In genomic region chr12:89384050-89384749, GRCh38 we compare ENCODE assay signal across 8 cellular contexts. TPM values are rescaled to one million over a fixed set of nuclear protein-coding genes. Genes with fewer than 3 reads are reported as not detected.
DNase-seq lines count a peak whose midpoint lies in the region; ATAC-seq and TF ChIP-seq lines count a peak whose summit lies in the region.

No MANE protein-coding gene starts in this region.

- H3K4me1 Mint-ChIP-seq in natural killer cell = peaks cover 5 to 6% of the 10 kb centered on the region in 2 donors

- H3K36me3 Mint-ChIP-seq in natural killer cell = no peaks in the 10 kb centered on the region

- no peaks in the 10 kb centered on the region for H3K36me3 ChIP-seq in GM23248 (ENCODE audit: low read depth)
- H3K36me3 ChIP-seq in SK-N-MC (ENCODE audit: insufficient read depth, low read length) = no peaks in the 10 kb centered on the region

- H3F3A ChIP-seq in GM23248 (ENCODE audit: insufficient read depth) = peaks cover 33% of the 10 kb centered on the region

- WGBS in GM23248 (ENCODE audit: low coverage in 1 of 2, low lambda C conversion rate in 2 of 2, missing lambda C conversion rate in 2 of 2), 2 experiments = 10 to 13% methylated on average over 8 of the region's 8 CpGs

- peak overlapping the region; percentile 2 for H3K9ac ChIP-seq in GM23248
- H3K9ac ChIP-seq in SK-N-MC (ENCODE audit: insufficient read length) = peak overlapping the region; percentile 51

- H3K9me3 Mint-ChIP-seq in natural killer cell = no peaks in the 10 kb centered on the region

- peak overlapping the region; percentile 58 for H2AFZ ChIP-seq in GM23248

- in situ Hi-C loops in GM23248 (cut with MboI) = no loop called here

- peaks cover 27% of the 10 kb centered on the region for H3K4me1 ChIP-seq in GM23248 (ENCODE audit: insufficient read depth)

- DNase-seq in GM23248 (peak; percentile 91), SK-N-MC (ENCODE audit: low read depth, low spot score) (peak; percentile 93), head of caudate nucleus (peak; percentile 29 to 96 (median 79)), putamen (ENCODE audit: low spot score) (peak; percentile 88), NCI-H1930 (lab: John Stamatoyannopoulos, UW) (no peak), natural killer cell (no peak)
- no peak for DNase-seq in activated CD4-positive, alpha-beta T cell treated with anti-CD3 and anti-CD28 coated beads, Interleukin-2, amount 50 U/mL, for 48 hours
- DNase-seq in activated effector memory CD4-positive, alpha-beta T cell treated with anti-CD3 and anti-CD28 coated beads, Interleukin-2, amount 50 U/mL, for 16 hours = no peak

- ATAC-seq in natural killer cell = no peak

- H4K20me1 ChIP-seq in GM23248 (ENCODE audit: insufficient read depth) = no peaks in the 10 kb centered on the region

- H3K9me2 ChIP-seq in GM23248 (ENCODE audit: insufficient read depth) = no peaks in the 10 kb centered on the region

- H3K4me2 ChIP-seq in GM23248 (ENCODE audit: unreplicated experiment) = peak overlapping the region; percentile 76

- H3K9me3 ChIP-seq in GM23248 (ENCODE audit: low read depth) (no peaks in the 10 kb centered on the region), SK-N-MC (ENCODE audit: low read depth, low read length) (no peaks in the 10 kb centered on the region)

- peak overlapping the region; percentile 56 for H3K27ac ChIP-seq in GM23248
- peak overlapping the region; percentile 82 for H3K27ac ChIP-seq in SK-N-MC

- peak overlapping the region; percentile 38 for H3K4me3 ChIP-seq in GM23248
- peak overlapping the region; percentile 60 for H3K4me3 ChIP-seq in SK-N-MC

- TF ChIP-seq CTCF in natural killer cell (IDR thresholded peaks at IDR 0.05) = no peak

- H3K4me3 Mint-ChIP-seq in natural killer cell = no peak overlapping the region

- H3K79me2 ChIP-seq in GM23248 (ENCODE audit: insufficient read depth) = no peaks in the 10 kb centered on the region

- H3K27me3 ChIP-seq in GM23248 (replicated peaks; ENCODE audit: insufficient read depth) = no peaks in the 10 kb centered on the region

- no peaks in the 10 kb centered on the region for H3K27me3 Mint-ChIP-seq in natural killer cell (ENCODE audit: low read depth in 2 of 2)

- no peak overlapping the region for H3K27ac Mint-ChIP-seq in natural killer cell

- intact Hi-C loops in head of caudate nucleus (cut with DNase I) = no loop called here
- intact Hi-C loops in natural killer cell (cut with micrococcal nuclease) = no loop called here

RNA-seq across cellular contexts. Expression of gene DUSP6, which starts 31.9 kb away (rescaled TPM):
- total RNA-seq in GM23248 (2014; rRNA removed; shearing (Covaris generic)) = 81.9 and 112 TPM in 2 replicates
- 96.1 and 100 TPM in 2 replicates for polyA plus RNA-seq in GM23248 (2016; fragmentation: Nextera tagmentation; extraction: Ambion mirVana)
- total RNA-seq in natural killer cell = 100 to 1,000 TPM in 2 of 3 donors, 10 to 100 TPM in 1; 52.2 to 222 (median 141) TPM

Comparison
In these comparisons a context has a peak if more than half of its experiments do, and no peak if none do; other contexts are left out.
1. DNase-seq: peak in GM23248 (single experiment), SK-N-MC (single experiment), head of caudate nucleus (42 of 42) and putamen (single experiment); none in activated CD4-positive, alpha-beta T cell treated with anti-CD3 and anti-CD28 coated beads, Interleukin-2, amount 50 U/mL, for 48 hours (0 of 2), NCI-H1930 (0 of 2), activated effector memory CD4-positive, alpha-beta T cell treated with anti-CD3 and anti-CD28 coated beads, Interleukin-2, amount 50 U/mL, for 16 hours (single experiment) and natural killer cell (single experiment).